19 cellular contexts compared by ENCODE assay signal in genomic region chr18:13916559-13916958, GRCh38. TPM values are rescaled to one million over a fixed set of nuclear protein-coding genes. Genes with fewer than 3 reads are reported as not detected.
DNase-seq lines count a peak whose midpoint lies in the region; ATAC-seq and TF ChIP-seq lines count a peak whose summit lies in the region.
"Had no signal": no experiment of that assay in that cellular context is flagged by ENCODE, and none has a peak within 500 bp of the region (broad histone marks: within the 10 kb centered on the region; RNA-seq: fewer than 3 reads in every experiment).

No MANE protein-coding gene starts in this region.

- TF ChIP-seq CTCF in left ventricle myocardium inferior (IDR thresholded peaks at IDR 0.05; ENCODE audit: borderline replicate concordance) (no peak), natural killer cell (IDR thresholded peaks at IDR 0.05) (no peak), ascending aorta (IDR thresholded peaks at IDR 0.05) (no peak)

- H3K36me3 Mint-ChIP-seq in natural killer cell = no peaks in the 10 kb centered on the region
- H3K36me3 Mint-ChIP-seq in naive thymus-derived CD8-positive, alpha-beta T cell = no peaks in the 10 kb centered on the region
- H3K36me3 Mint-ChIP-seq: CD4-positive, alpha-beta memory T cell had no signal

- POLR2A ChIA-PET in naive thymus-derived CD8-positive, alpha-beta T cell (lab: Charles Lee) = no interaction called here

- H3K4me1 ChIP-seq in left ventricle myocardium inferior (peaks cover 13% of the 10 kb centered on the region), ascending aorta (no peaks in the 10 kb centered on the region)
- H3K4me1 ChIP-seq: A549 had no signal

- H3K27me3 ChIP-seq in left ventricle myocardium inferior (ENCODE audit: low read depth) = no peaks in the 10 kb centered on the region
- H3K27me3 ChIP-seq in ascending aorta = no peaks in the 10 kb centered on the region

- H3K4me3 Mint-ChIP-seq in natural killer cell = no peak overlapping the region
- H3K4me3 Mint-ChIP-seq in naive thymus-derived CD8-positive, alpha-beta T cell = no peak overlapping the region
- H3K4me3 Mint-ChIP-seq: CD4-positive, alpha-beta memory T cell had no signal

- H3K27ac Mint-ChIP-seq in natural killer cell = no peak overlapping the region
- H3K27ac Mint-ChIP-seq in naive thymus-derived CD8-positive, alpha-beta T cell = no peak overlapping the region
- H3K27ac Mint-ChIP-seq: CD4-positive, alpha-beta memory T cell had no signal

- H3K27ac ChIP-seq in left ventricle myocardium inferior (replicated peaks) (no peak overlapping the region), ascending aorta (no peak overlapping the region)
- H3K27ac ChIP-seq: 22Rv1, A549, C4-2B, HL-60 had no signal

- intact Hi-C loops in Right ventricle myocardium superior (cut with DNase I) = no loop called here
- intact Hi-C loops in left ventricle myocardium inferior (cut with micrococcal nuclease) = no loop called here
- intact Hi-C loops in natural killer cell (cut with micrococcal nuclease) = no loop called here
- intact Hi-C loops in ascending aorta (cut with DNase I) = no loop called here

- no peaks in the 10 kb centered on the region for H3K4me1 Mint-ChIP-seq in natural killer cell
- no peaks in the 10 kb centered on the region for H3K4me1 Mint-ChIP-seq in naive thymus-derived CD8-positive, alpha-beta T cell
- H3K4me1 Mint-ChIP-seq: CD4-positive, alpha-beta memory T cell had no signal

- H3K36me3 ChIP-seq in left ventricle myocardium inferior = no peaks in the 10 kb centered on the region
- no peaks in the 10 kb centered on the region for H3K36me3 ChIP-seq in ascending aorta

- no peaks in the 10 kb centered on the region for H3K9me3 ChIP-seq in left ventricle myocardium inferior (replicated peaks)
- no peaks in the 10 kb centered on the region for H3K9me3 ChIP-seq in ascending aorta
- H3K9me3 ChIP-seq: A549 had no signal

- H3K27me3 Mint-ChIP-seq in natural killer cell (ENCODE audit: low read depth in 2 of 2) = no peaks in the 10 kb centered on the region
- peaks cover 0 to 17% (median 4%) of the 10 kb centered on the region in 5 donors for H3K27me3 Mint-ChIP-seq in naive thymus-derived CD8-positive, alpha-beta T cell
- H3K27me3 Mint-ChIP-seq: CD4-positive, alpha-beta memory T cell had no signal

- ATAC-seq in Right ventricle myocardium superior (ENCODE audit: poor library complexity) (peak; percentile 18), natural killer cell (no peak)
- ATAC-seq in naive thymus-derived CD8-positive, alpha-beta T cell = no peak
- ATAC-seq: A549, GM12878 had no signal

- H3K4me3 ChIP-seq in left ventricle myocardium inferior = no peak overlapping the region
- H3K4me3 ChIP-seq in ascending aorta = no peak overlapping the region
- H3K4me3 ChIP-seq: A549, GM12878 had no signal

- H3K9me3 Mint-ChIP-seq in natural killer cell = no peaks in the 10 kb centered on the region
- H3K9me3 Mint-ChIP-seq in naive thymus-derived CD8-positive, alpha-beta T cell = no peaks in the 10 kb centered on the region
- H3K9me3 Mint-ChIP-seq: CD4-positive, alpha-beta memory T cell had no signal

- DNase-seq in Right ventricle myocardium superior = no peak
- no peak for DNase-seq in left ventricle myocardium inferior
- peak; percentile 49 for DNase-seq in ecto neural progenitor cell (ENCODE audit: low spot score)
- DNase-seq in islet precursor cell = peak; percentile 94
- no peak for DNase-seq in natural killer cell
- DNase-seq in ascending aorta (ENCODE audit: low spot score in 2 of 2) = no peak
- no peak for DNase-seq in naive thymus-derived CD8-positive, alpha-beta T cell
- DNase-seq: AML-193; Calu3; CD4-positive, alpha-beta memory T cell; HCEC 1CT had no signal

RNA-seq across cellular contexts. Expression of gene MC2R, which starts 1.2 kb away (rescaled TPM):
- not detected for total RNA-seq in Right ventricle myocardium superior
- not detected for total RNA-seq in left ventricle myocardium inferior
- total RNA-seq in natural killer cell = not detected
- total RNA-seq in ascending aorta = not detected
- not detected for total RNA-seq in naive thymus-derived CD8-positive, alpha-beta T cell
- polyA plus RNA-seq in naive thymus-derived CD8-positive, alpha-beta T cell = not detected
- total RNA-seq: Calu3; CD4-positive, alpha-beta memory T cell; G401; HT1080 had no signal
- polyA plus RNA-seq: A549; BJ; CD4-positive, alpha-beta memory T cell; GM12878 had no signal

Comparison
In these comparisons a context has a peak if more than half of its experiments do, and no peak if none do; other contexts are left out.
1. DNase-seq: peak in ecto neural progenitor cell (single experiment) and islet precursor cell (single experiment); none in Right ventricle myocardium superior (single experiment), left ventricle myocardium inferior (single experiment), natural killer cell (single experiment), ascending aorta (0 of 2) and naive thymus-derived CD8-positive, alpha-beta T cell (0 of 10).